8 cellular contexts compared by ENCODE assay signal in genomic region chr17:27601069-27601974, GRCh38. TPM values are rescaled to one million over a fixed set of nuclear protein-coding genes. Genes with fewer than 3 reads are reported as not detected.
DNase-seq lines count a peak whose midpoint lies in the region; ATAC-seq, FAIRE-seq and TF ChIP-seq lines count a peak whose summit lies in the region.

No MANE protein-coding gene starts in this region.

- TF ChIP-seq CTCF in A549 (IDR thresholded peaks at IDR 0.05) (peak; percentile 98), GM13977 (IDR thresholded peaks at IDR 0.05; ENCODE audit: extremely low read depth, insufficient read depth, missing control alignments) (peak; percentile 92), kidney (IDR thresholded peaks at IDR 0.05; ENCODE audit: borderline replicate concordance, extremely low read depth, insufficient read depth) (peak; percentile 96)

- peaks cover 1 to 14% of the 10 kb centered on the region in 2 donors for H3K36me3 ChIP-seq in kidney (ENCODE audit: control insufficient read depth in 1 of 2, insufficient read depth in 2 of 2, low read length in 2 of 2)

- H3K4me3 ChIP-seq in A549 (no peak overlapping the region), kidney (ENCODE audit: low read length in 2 of 2) (no peak overlapping the region)

- H3K27ac ChIP-seq in A549, result peak overlapping the region in 1 of 2 experiments; percentile 8; a peak in 1 of 6 replicates
- H3K27ac ChIP-seq in kidney (ENCODE audit: low read depth in 2 of 2, low read length in 2 of 2), result no peak overlapping the region

- TF ChIP-seq POLR2A in A549 (IDR thresholded peaks at IDR 0.05; ENCODE audit: low read length), result no peak

- DNase-seq in A549 (ENCODE audit: low read depth in 1 of 2, low spot score in 1 of 2) (peak; percentile 77 to 81), GM13977 (ENCODE audit: low spot score) (peak; percentile 84), NCI-H446 treated with DMSO at 0.1 percent for 48 hours (lab: John Stamatoyannopoulos, UW) (peak; percentile 25), cerebellar cortex (ENCODE audit: low spot score) (peak; percentile 85), kidney (peak; percentile 54)
- peak; percentile 80 to 82 for DNase-seq in activated CD4-positive, alpha-beta T cell treated with anti-CD3 and anti-CD28 coated beads for 24 hours (ENCODE audit: low read depth in 2 of 2)
- DNase-seq in stimulated activated CD4-positive, alpha-beta T cell treated with anti-CD3 and anti-CD28 coated beads, Interleukin-2, amount 100 ng/mL, for 24 hours, result peak; percentile 89 to 91

- POLR2A ChIA-PET in A549 (lab: Yijun Ruan, JAX), result no interaction called here

- TF ChIP-seq RAD21 in A549 (conservative IDR thresholded peaks at IDR 0.05 in 1 of 2, IDR thresholded peaks at IDR 0.05 in 1 of 2), result peak; percentile 95 to 99

- no peak overlapping the region for H3K9ac ChIP-seq in kidney (ENCODE audit: low read length in 2 of 2)

- 66% methylated on average over 11 of the region's 11 CpGs for WGBS in A549 (ENCODE audit: missing lambda C conversion rate)

- in situ Hi-C loops in GM13977 (cut with MboI; ENCODE audit: low pct_unique_long_range_greater_than_20kb, low sequenced_read_pairs, unreplicated experiment), result loop anchor here (10.0 kb wide), 2 partner anchors 53 to 367 kb away; no protein-coding TSS in a partner anchor

- CTCF ChIA-PET in A549 (lab: Yijun Ruan, JAX), result interaction anchor here (0.7 to 25.7 kb wide), 72 partner anchors 13 to 405 kb away, joined by 3 to 575 read pairs (median 8); partner anchors contain the start of gene KSR1

- peaks cover 25% of the 10 kb centered on the region for H3K4me1 ChIP-seq in A549
- H3K4me1 ChIP-seq in kidney (ENCODE audit: control insufficient read depth in 1 of 2, insufficient read depth in 1 of 2, low read depth in 1 of 2, low read length in 2 of 2), result peaks cover 4 to 7% of the 10 kb centered on the region in 2 donors

- FAIRE-seq in A549 (lab: Jason Lieb, UNC) (peak; percentile 92), kidney (lab: Jason Lieb, UNC) (no peak)

- TF ChIP-seq EP300 in A549 (IDR thresholded peaks at IDR 0.05), result no peak

- H3K9me3 ChIP-seq in A549 (no peaks in the 10 kb centered on the region), kidney (ENCODE audit: control insufficient read depth in 1 of 2, low read length in 2 of 2) (no peaks in the 10 kb centered on the region)

- H3K4me2 ChIP-seq in A549, result no peak overlapping the region

- ATAC-seq in A549, result peak; percentile 39 to 61; a peak in 4 of 6 replicates
- ATAC-seq in HG03045 (IDR thresholded peaks at IDR 0.05; ENCODE audit: unreplicated experiment), result no peak

- intact Hi-C loops in kidney (cut with DNase I), result no loop called here

TF ChIP-seq in A549, 52 proteins besides CTCF, POLR2A, EP300 and RAD21:
- TF ChIP-seq FOXS1 (CRISPR knock-in tag; IDR thresholded peaks at IDR 0.05) (no peak), CEBPB (IDR thresholded peaks at IDR 0.05) (no peak), E2F6 (IDR thresholded peaks at IDR 0.05; ENCODE audit: borderline replicate concordance, low read depth) (no peak), ZFP36 (IDR thresholded peaks at IDR 0.05; ENCODE audit: borderline replicate concordance, partially characterized antibody) (peak; percentile 43), NPAS2 (CRISPR knock-in tag; IDR thresholded peaks at IDR 0.05; ENCODE audit: borderline replicate concordance) (no peak), SMC3 (IDR thresholded peaks at IDR 0.05) (peak; percentile 86)

RNA-seq across cellular contexts. Expression of gene LGALS9, which starts 29.7 kb away (rescaled TPM):
- 1.2 and 1.8 TPM in 2 replicates for polyA plus RNA-seq in A549 (2011; rRNA removed)
- 0.86 and 1.0 TPM in 2 replicates for polyA plus RNA-seq in A549 (2012; cell fraction: cytosol; rRNA removed)
- 6.1 and 6.7 TPM in 2 replicates for polyA plus RNA-seq in A549 (2012; cell fraction: nucleus; rRNA removed)
- polyA plus RNA-seq in A549 (2017; fragmentation: RNase III; extraction: RNeasy Plus Mini Kit Qiagen cat#74134 plus additional on column Dnase treatment), result 1.3 to 1.6 TPM (median 1.5 TPM) in 3 replicates
- 2.7 and 4.3 TPM in 2 replicates for polyA minus RNA-seq in A549 (2011; rRNA and poly(A)+ RNA removed)
- total RNA-seq in kidney, result 50.8 TPM
- 16.4 TPM for polyA plus RNA-seq in kidney (ENCODE audit: insufficient read depth, low read depth, low replicate concordance)

Comparison
In these comparisons a context has a peak if more than half of its experiments do, and no peak if none do; other contexts are left out.
1. DNase-seq: peak in every context shown above with its lines; median percentile 90 in stimulated activated CD4-positive, alpha-beta T cell treated with anti-CD3 and anti-CD28 coated beads, Interleukin-2, amount 100 ng/mL, for 24 hours; 85 in cerebellar cortex; 84 in GM13977; 81 in activated CD4-positive, alpha-beta T cell treated with anti-CD3 and anti-CD28 coated beads for 24 hours; 79 in A549; 54 in kidney; 25 in NCI-H446 treated with DMSO at 0.1 percent for 48 hours.